In the genomic region with DNA sequence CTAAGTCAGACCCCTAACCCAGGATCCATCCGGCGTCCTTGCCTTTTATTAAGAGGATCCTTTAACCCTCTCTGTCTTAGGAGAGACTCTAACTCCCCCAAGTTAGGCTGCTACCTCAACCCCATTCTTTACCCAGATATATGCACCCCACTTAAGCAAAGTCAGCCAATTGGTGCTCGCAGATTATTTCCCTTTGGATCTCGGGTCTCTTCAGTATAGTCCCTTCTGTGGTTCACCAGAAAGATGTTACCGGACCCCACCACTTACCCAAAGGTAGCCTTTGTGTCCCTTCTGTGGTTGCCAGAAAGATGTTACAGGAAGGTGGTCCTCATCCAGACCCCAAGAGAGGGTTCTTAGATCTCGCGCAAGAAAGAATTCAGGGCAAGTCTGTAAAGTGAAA, we compare ENCODE assay signal across 17 cellular contexts.
"Had no signal": no experiment of that assay in that cellular context is flagged by ENCODE, and none has a peak within 500 bp of the region (broad histone marks: within the 10 kb centered on the region; RNA-seq: fewer than 3 reads in every experiment).

No MANE protein-coding gene starts in this region.

- H3K27ac ChIP-seq: body of pancreas, hepatocyte, left lung, neutrophil had no signal

- H3K27me3 ChIP-seq: body of pancreas, hepatocyte, left lung, neutrophil had no signal

- H3K4me1 ChIP-seq: body of pancreas, left lung had no signal

- H3K27me3 Mint-ChIP-seq: activated B cell treated with CpG ODN at 0.5 μM for 24 hours; activated CD8-positive, alpha-beta T cell treated with anti-CD3 and anti-CD28 coated beads for 36 hours; naive B cell; stimulated activated memory B cell treated with anti-CD40 and anti-IgM and Interleukin-4, amounts not matched to agents 10 μg/mL and 1 μg/mL and 100 μg/mL, for 72 hours had no signal

- H2AFZ ChIP-seq: hepatocyte had no signal

- H3K36me3 ChIP-seq: left lung, neutrophil had no signal

- H3K79me2 ChIP-seq: hepatocyte had no signal

- DNase-seq: activated B cell treated with CpG ODN at 0.5 μM for 24 hours; activated CD4-positive, alpha-beta T cell treated with anti-CD3 and anti-CD28 coated beads for 48 hours; activated CD8-positive, alpha-beta T cell treated with anti-CD3 and anti-CD28 coated beads for 36 hours; activated effector memory CD4-positive, alpha-beta T cell treated with anti-CD3 and anti-CD28 coated beads, Interleukin-2, amount 50 U/mL, for 16 hours; activated T-cell treated with anti-CD3 and anti-CD28 coated beads, Interleukin-2, amount 50 U/mL, for 4 hours; amniotic stem cell; caudate nucleus; left lung; mammary epithelial cell; naive B cell; retina; stimulated activated CD4-positive, alpha-beta T cell treated with anti-CD3 and anti-CD28 coated beads, Interleukin-12 subunit alpha, Interleukin-12 subunit beta, amount 100 ng/mL, for 4 hours had no signal

- H3K4me3 Mint-ChIP-seq: activated B cell treated with CpG ODN at 0.5 μM for 24 hours; activated CD8-positive, alpha-beta T cell treated with anti-CD3 and anti-CD28 coated beads for 36 hours; activated T-cell treated with anti-CD3 and anti-CD28 coated beads, Interleukin-2, amount 50 U/mL, for 4 hours; naive B cell; stimulated activated memory B cell treated with anti-CD40 and anti-IgM and Interleukin-4, amounts not matched to agents 10 μg/mL and 1 μg/mL and 100 μg/mL, for 72 hours had no signal

- H3K36me3 Mint-ChIP-seq: activated naive CD4-positive, alpha-beta T cell treated with anti-CD3 and anti-CD28 coated beads, Interleukin-2, amount 50 U/mL, for 72 hours; naive B cell; stimulated activated memory B cell treated with anti-CD40 and anti-IgM and Interleukin-4, amounts not matched to agents 10 μg/mL and 1 μg/mL and 100 μg/mL, for 72 hours had no signal

- H3K4me1 Mint-ChIP-seq: activated B cell treated with CpG ODN at 0.5 μM for 24 hours; naive B cell; stimulated activated memory B cell treated with anti-CD40 and anti-IgM and Interleukin-4, amounts not matched to agents 10 μg/mL and 1 μg/mL and 100 μg/mL, for 72 hours had no signal

- H3K27ac Mint-ChIP-seq: activated B cell treated with CpG ODN at 0.5 μM for 24 hours; activated CD8-positive, alpha-beta T cell treated with anti-CD3 and anti-CD28 coated beads for 36 hours; activated naive CD4-positive, alpha-beta T cell treated with anti-CD3 and anti-CD28 coated beads, Interleukin-2, amount 50 U/mL, for 72 hours; stimulated activated memory B cell treated with anti-CD40 and anti-IgM and Interleukin-4, amounts not matched to agents 10 μg/mL and 1 μg/mL and 100 μg/mL, for 72 hours had no signal

- ATAC-seq: activated CD8-positive, alpha-beta T cell treated with anti-CD3 and anti-CD28 coated beads for 36 hours; activated naive CD4-positive, alpha-beta T cell treated with anti-CD3 and anti-CD28 coated beads, Interleukin-2, amount 50 U/mL, for 72 hours; activated T-cell treated with anti-CD3 and anti-CD28 coated beads, Interleukin-2, amount 50 U/mL, for 4 hours; body of pancreas; left lung; stimulated activated memory B cell treated with anti-CD40 and anti-IgM and Interleukin-4, amounts not matched to agents 10 μg/mL and 1 μg/mL and 100 μg/mL, for 72 hours had no signal

- H3K4me2 ChIP-seq: hepatocyte had no signal

- H3K4me3 ChIP-seq: body of pancreas, hepatocyte, left lung had no signal

- H3K9me3 ChIP-seq: body of pancreas, left lung, neutrophil had no signal
